ENCODE assay signal across 8 cellular contexts in genomic region chr14:52729925-52730707, GRCh38. TPM values are rescaled to one million over a fixed set of nuclear protein-coding genes. Genes with fewer than 3 reads are reported as not detected.
DNase-seq lines count a peak whose midpoint lies in the region; ATAC-seq and TF ChIP-seq lines count a peak whose summit lies in the region.

STYX (plus strand) TSS chr14:52730166; CDS start chr14:52730475, 309 bp downstream.

- H3K36me3 ChIP-seq in BJ (ENCODE audit: control insufficient read depth, insufficient read depth, low read length) = peaks cover 2% of the 10 kb centered on the region

- no peaks in the 10 kb centered on the region for H3K27me3 ChIP-seq in BJ (ENCODE audit: control insufficient read depth, insufficient read depth, low read length)

- TF ChIP-seq CTCF in BJ (IDR thresholded peaks at IDR 0.05; ENCODE audit: insufficient read depth, low read depth, low read length) = no peak

- POLR2A ChIA-PET in BJ (lab: Charles Lee) = interaction anchor here (0.6 to 0.8 kb wide), 3 partner anchors 104 to 367 kb away, joined by 3 to 4 read pairs (median 4); no protein-coding TSS in a partner anchor

- DNase-seq in BJ (ENCODE audit: low read depth) (peak; percentile 86), NCI-H524 treated with DMSO at 0.1 percent for 48 hours (lab: John Stamatoyannopoulos, UW) (peak; percentile 94), kidney tubule cell (ENCODE audit: low spot score) (peak; percentile 98)
- peak; percentile 98 to 99 for DNase-seq in activated CD4-positive, alpha-beta T cell treated with anti-CD3 and anti-CD28 coated beads for 4 hours
- DNase-seq in stimulated activated CD4-positive, alpha-beta T cell treated with anti-CD3 and anti-CD28 coated beads, Interleukin-1b, Interleukin-23, amount 100 ng/mL, for 1 hour (ENCODE audit: low read depth in 2 of 2) = peak; percentile 92 to 98

- ATAC-seq in GM19324 (IDR thresholded peaks at IDR 0.05; ENCODE audit: low FRiP score, unreplicated experiment) = peak; percentile 96
- ATAC-seq in HG03460 (IDR thresholded peaks at IDR 0.05; ENCODE audit: unreplicated experiment) = peak; percentile 94

- CTCF ChIA-PET in BJ (lab: Yijun Ruan, JAX) = no interaction called here

- H3K27ac ChIP-seq in cingulate gyrus (ENCODE audit: low read depth, low read length) = peak within 1 kb of the TSS; percentile 79

- H3K4me3 ChIP-seq in BJ (ENCODE audit: low read depth, low read length) = peak within 1 kb of the TSS; percentile 82

RNA-seq across cellular contexts. Expression of gene STYX, which starts in this region (rescaled TPM):
- polyA plus RNA-seq in BJ (2011; rRNA removed) = 4.0 and 7.9 TPM in 2 replicates
- 4.9 and 5.6 TPM in 2 replicates for polyA minus RNA-seq in BJ (2011; rRNA and poly(A)+ RNA removed)

Comparison
In these comparisons a context has a peak if more than half of its experiments do, and no peak if none do; other contexts are left out.
1. Peak in every context shown above with its lines: DNase-seq, ATAC-seq, H3K4me3 ChIP-seq and H3K27ac ChIP-seq.